1 cellular context compared by ENCODE assay signal in the genomic region with DNA sequence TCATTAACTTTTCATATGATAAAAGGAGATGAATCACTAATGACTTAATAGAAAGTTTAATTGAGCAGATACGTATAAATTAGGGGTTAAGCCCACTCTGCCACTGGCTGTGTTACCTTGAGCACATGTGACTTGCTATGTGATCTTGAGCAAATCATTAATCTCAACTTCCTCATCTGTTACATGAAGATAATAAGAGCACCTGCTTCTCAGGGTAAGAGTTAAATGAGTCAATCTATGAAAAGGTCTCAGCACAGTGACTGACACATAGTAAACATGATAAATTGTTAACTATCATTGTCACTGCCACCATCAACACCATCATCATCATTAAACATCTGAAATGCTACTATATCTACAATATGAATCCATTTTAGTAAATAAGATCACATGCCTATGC.
TF ChIP-seq lines count a peak whose summit lies in the region.

No MANE protein-coding gene starts in this region.

TF ChIP-seq in HepG2, 621 proteins besides CTCF, POLR2A, EP300 and RAD21 (continued from another document):
- TF ChIP-seq, protein P1, sequence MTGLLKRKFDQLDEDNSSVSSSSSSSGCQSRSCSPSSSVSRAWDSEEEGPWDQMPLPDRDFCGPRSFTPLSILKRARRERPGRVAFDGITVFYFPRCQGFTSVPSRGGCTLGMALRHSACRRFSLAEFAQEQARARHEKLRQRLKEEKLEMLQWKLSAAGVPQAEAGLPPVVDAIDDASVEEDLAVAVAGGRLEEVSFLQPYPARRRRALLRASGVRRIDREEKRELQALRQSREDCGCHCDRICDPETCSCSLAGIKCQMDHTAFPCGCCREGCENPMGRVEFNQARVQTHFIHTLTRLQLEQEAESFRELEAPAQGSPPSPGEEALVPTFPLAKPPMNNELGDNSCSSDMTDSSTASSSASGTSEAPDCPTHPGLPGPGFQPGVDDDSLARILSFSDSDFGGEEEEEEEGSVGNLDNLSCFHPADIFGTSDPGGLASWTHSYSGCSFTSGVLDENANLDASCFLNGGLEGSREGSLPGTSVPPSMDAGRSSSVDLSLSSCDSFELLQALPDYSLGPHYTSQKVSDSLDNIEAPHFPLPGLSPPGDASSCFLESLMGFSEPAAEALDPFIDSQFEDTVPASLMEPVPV (CRISPR knock-in tag; IDR thresholded peaks at IDR 0.05): no peak
- TF ChIP-seq, protein P2, sequence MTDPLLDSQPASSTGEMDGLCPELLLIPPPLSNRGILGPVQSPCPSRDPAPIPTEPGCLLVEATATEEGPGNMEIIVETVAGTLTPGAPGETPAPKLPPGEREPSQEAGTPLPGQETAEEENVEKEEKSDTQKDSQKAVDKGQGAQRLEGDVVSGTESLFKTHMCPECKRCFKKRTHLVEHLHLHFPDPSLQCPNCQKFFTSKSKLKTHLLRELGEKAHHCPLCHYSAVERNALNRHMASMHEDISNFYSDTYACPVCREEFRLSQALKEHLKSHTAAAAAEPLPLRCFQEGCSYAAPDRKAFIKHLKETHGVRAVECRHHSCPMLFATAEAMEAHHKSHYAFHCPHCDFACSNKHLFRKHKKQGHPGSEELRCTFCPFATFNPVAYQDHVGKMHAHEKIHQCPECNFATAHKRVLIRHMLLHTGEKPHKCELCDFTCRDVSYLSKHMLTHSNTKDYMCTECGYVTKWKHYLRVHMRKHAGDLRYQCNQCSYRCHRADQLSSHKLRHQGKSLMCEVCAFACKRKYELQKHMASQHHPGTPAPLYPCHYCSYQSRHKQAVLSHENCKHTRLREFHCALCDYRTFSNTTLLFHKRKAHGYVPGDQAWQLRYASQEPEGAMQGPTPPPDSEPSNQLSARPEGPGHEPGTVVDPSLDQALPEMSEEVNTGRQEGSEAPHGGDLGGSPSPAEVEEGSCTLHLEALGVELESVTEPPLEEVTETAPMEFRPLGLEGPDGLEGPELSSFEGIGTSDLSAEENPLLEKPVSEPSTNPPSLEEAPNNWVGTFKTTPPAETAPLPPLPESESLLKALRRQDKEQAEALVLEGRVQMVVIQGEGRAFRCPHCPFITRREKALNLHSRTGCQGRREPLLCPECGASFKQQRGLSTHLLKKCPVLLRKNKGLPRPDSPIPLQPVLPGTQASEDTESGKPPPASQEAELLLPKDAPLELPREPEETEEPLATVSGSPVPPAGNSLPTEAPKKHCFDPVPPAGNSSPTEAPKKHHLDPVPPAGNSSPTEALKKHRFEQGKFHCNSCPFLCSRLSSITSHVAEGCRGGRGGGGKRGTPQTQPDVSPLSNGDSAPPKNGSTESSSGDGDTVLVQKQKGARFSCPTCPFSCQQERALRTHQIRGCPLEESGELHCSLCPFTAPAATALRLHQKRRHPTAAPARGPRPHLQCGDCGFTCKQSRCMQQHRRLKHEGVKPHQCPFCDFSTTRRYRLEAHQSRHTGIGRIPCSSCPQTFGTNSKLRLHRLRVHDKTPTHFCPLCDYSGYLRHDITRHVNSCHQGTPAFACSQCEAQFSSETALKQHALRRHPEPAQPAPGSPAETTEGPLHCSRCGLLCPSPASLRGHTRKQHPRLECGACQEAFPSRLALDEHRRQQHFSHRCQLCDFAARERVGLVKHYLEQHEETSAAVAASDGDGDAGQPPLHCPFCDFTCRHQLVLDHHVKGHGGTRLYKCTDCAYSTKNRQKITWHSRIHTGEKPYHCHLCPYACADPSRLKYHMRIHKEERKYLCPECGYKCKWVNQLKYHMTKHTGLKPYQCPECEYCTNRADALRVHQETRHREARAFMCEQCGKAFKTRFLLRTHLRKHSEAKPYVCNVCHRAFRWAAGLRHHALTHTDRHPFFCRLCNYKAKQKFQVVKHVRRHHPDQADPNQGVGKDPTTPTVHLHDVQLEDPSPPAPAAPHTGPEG (CRISPR knock-in tag; IDR thresholded peaks at IDR 0.05): no peak
- TF ChIP-seq NFKBIZ (CRISPR knock-in tag; IDR thresholded peaks at IDR 0.05): no peak
